ENCODE assay signal across 39 cellular contexts in the genomic region with DNA sequence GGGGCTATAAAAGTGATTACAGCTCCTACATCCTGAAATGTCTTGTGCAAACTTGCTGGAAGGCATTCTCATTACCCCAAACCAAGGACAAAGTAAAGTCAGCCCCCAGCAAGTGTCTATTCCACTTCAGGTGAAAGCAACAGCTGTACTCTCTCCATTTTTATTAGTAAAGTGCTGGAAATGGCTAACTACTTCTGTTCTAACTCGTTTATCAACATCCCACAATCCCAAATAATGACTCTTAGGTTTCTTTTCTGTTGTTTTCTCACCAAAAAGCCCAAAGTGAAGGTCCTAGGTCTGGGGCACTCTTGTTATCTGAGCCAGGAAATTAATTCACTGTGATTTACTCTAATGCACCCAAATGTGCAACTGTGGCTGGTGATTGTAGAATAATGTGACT.
"Had no signal": no experiment of that assay in that cellular context is flagged by ENCODE, and none has a peak within 500 bp of the region (broad histone marks: within the 10 kb centered on the region; RNA-seq: fewer than 3 reads in every experiment).

No MANE protein-coding gene starts in this region.

- H3K9me3 ChIP-seq: adrenal gland, ascending aorta, body of pancreas, breast epithelium had no signal

- H3K4me1 ChIP-seq: adrenal gland, ascending aorta, body of pancreas, breast epithelium had no signal

- H3K9me3 Mint-ChIP-seq: activated naive CD4-positive, alpha-beta T cell treated with anti-CD3 and anti-CD28 coated beads for 36 hours; activated naive CD4-positive, alpha-beta T cell treated with anti-CD3 and anti-CD28 coated beads, Interleukin-2, amount 50 U/mL, for 24 hours; activated naive CD8-positive, alpha-beta T cell treated with anti-CD3 and anti-CD28 coated beads for 36 hours; activated naive CD8-positive, alpha-beta T cell treated with anti-CD3 and anti-CD28 coated beads, Interleukin-2, amount 50 U/mL, for 24 hours; activated T-cell treated with anti-CD3 and anti-CD28 coated beads, Interleukin-2, amount 50 U/mL, for 24 hours; brain; central memory CD8-positive, alpha-beta T cell had no signal

- DNase-seq: activated effector memory CD4-positive, alpha-beta T cell treated with anti-CD3 and anti-CD28 coated beads, Interleukin-2, amount 50 U/mL, for 16 hours; activated effector memory CD4-positive, alpha-beta T cell treated with Interleukin-2 at 50 U/mL for 16 hours; activated gamma-delta T cell; activated gamma-delta T cell treated with Interleukin-2 at 50 U/mL for 16 hours; activated naive CD4-positive, alpha-beta T cell; activated naive CD4-positive, alpha-beta T cell treated with anti-CD3 and anti-CD28 coated beads for 36 hours; activated naive CD4-positive, alpha-beta T cell treated with anti-CD3 and anti-CD28 coated beads, Interleukin-2, amount 10 ng/mL, durations not matched to agents 7 days and 5 days; activated naive CD4-positive, alpha-beta T cell treated with anti-CD3 and anti-CD28 coated beads, Interleukin-2, amount 50 U/mL, for 16 hours; activated naive CD4-positive, alpha-beta T cell treated with Interleukin-2 at 50 U/mL for 16 hours; activated naive CD8-positive, alpha-beta T cell treated with anti-CD3 and anti-CD28 coated beads for 36 hours; activated naive CD8-positive, alpha-beta T cell treated with anti-CD3 and anti-CD28 coated beads, Interleukin-2, amount 10 ng/mL, durations not matched to agents 7 days and 5 days; activated naive CD8-positive, alpha-beta T cell treated with anti-CD3 and anti-CD28 coated beads, Interleukin-2, amount 50 U/mL, for 24 hours; activated T-cell treated with anti-CD3 and anti-CD28 coated beads for 4 hours; activated T-cell treated with anti-CD3 and anti-CD28 coated beads, Interleukin-2, amount 50 U/mL, for 1 hour; activated T-cell treated with anti-CD3 and anti-CD28 coated beads, Interleukin-2, amount 50 U/mL, for 24 hours; activated T-cell treated with anti-CD3 and anti-CD28 coated beads, Interleukin-2, amount 50 U/mL, for 4 hours; activated T-cell treated with anti-CD3 and anti-CD28 coated beads, Interleukin-2, amount 50 U/mL, for 48 hours; activated T-cell treated with anti-CD3 and anti-CD28 coated beads, Interleukin-2, amount 50 U/mL, for 72 hours; adrenal gland; amniotic stem cell; amygdala; anterior cingulate cortex; aorta; body of pancreas; brain microvascular endothelial cell; caudate nucleus; central memory CD4-positive, alpha-beta T cell; cerebellar nuclear complex had no signal

- H3K36me3 ChIP-seq: adrenal gland, ascending aorta, brain microvascular endothelial cell, breast epithelium, cardiac muscle cell had no signal

- ATAC-seq: activated naive CD4-positive, alpha-beta T cell treated with anti-CD3 and anti-CD28 coated beads, Interleukin-2, amount 50 U/mL, for 72 hours; activated naive CD8-positive, alpha-beta T cell treated with anti-CD3 and anti-CD28 coated beads, Interleukin-2, amount 50 U/mL, for 24 hours; activated T-cell treated with anti-CD3 and anti-CD28 coated beads, Interleukin-2, amount 50 U/mL, for 4 hours; activated T-cell treated with anti-CD3 and anti-CD28 coated beads, Interleukin-2, amount 50 U/mL, for 72 hours; activated T-helper 17 cell treated with anti-CD3 and anti-CD28 coated beads, Interleukin-2, amount 50 U/mL, for 72 hours; body of pancreas had no signal

- H3K4me3 ChIP-seq: adrenal gland, ascending aorta, body of pancreas, breast epithelium, cardiac muscle cell had no signal

- H3K27me3 Mint-ChIP-seq: activated naive CD4-positive, alpha-beta T cell treated with anti-CD3 and anti-CD28 coated beads, Interleukin-2, amount 10 ng/mL, durations not matched to agents 7 days and 5 days; activated naive CD4-positive, alpha-beta T cell treated with anti-CD3 and anti-CD28 coated beads, Interleukin-2, amount 50 U/mL, for 24 hours; activated naive CD8-positive, alpha-beta T cell; activated naive CD8-positive, alpha-beta T cell treated with anti-CD3 and anti-CD28 coated beads for 36 hours; activated naive CD8-positive, alpha-beta T cell treated with anti-CD3 and anti-CD28 coated beads, Interleukin-2, amount 10 ng/mL, durations not matched to agents 7 days and 5 days; activated naive CD8-positive, alpha-beta T cell treated with anti-CD3 and anti-CD28 coated beads, Interleukin-2, amount 50 U/mL, for 24 hours; activated T-cell treated with anti-CD3 and anti-CD28 coated beads, Interleukin-2, amount 50 U/mL, for 24 hours; activated T-helper 17 cell treated with anti-CD3 and anti-CD28 coated beads, Interleukin-2, amount 50 U/mL, for 72 hours; central memory CD8-positive, alpha-beta T cell had no signal

- H3K4me1 Mint-ChIP-seq: activated naive CD4-positive, alpha-beta T cell treated with anti-CD3 and anti-CD28 coated beads, Interleukin-2, amount 10 ng/mL, durations not matched to agents 7 days and 5 days; activated naive CD4-positive, alpha-beta T cell treated with anti-CD3 and anti-CD28 coated beads, Interleukin-2, amount 50 U/mL, for 24 hours; activated naive CD8-positive, alpha-beta T cell treated with anti-CD3 and anti-CD28 coated beads for 36 hours; activated naive CD8-positive, alpha-beta T cell treated with anti-CD3 and anti-CD28 coated beads, Interleukin-2, amount 10 ng/mL, durations not matched to agents 7 days and 5 days; activated naive CD8-positive, alpha-beta T cell treated with anti-CD3 and anti-CD28 coated beads, Interleukin-2, amount 50 U/mL, for 24 hours; activated T-helper 17 cell treated with anti-CD3 and anti-CD28 coated beads, Interleukin-2, amount 50 U/mL, for 72 hours; brain; central memory CD8-positive, alpha-beta T cell had no signal

- H3K27me3 ChIP-seq: adrenal gland, ascending aorta, body of pancreas, brain microvascular endothelial cell, breast epithelium, cardiac muscle cell had no signal

- H3K27ac Mint-ChIP-seq: activated naive CD4-positive, alpha-beta T cell treated with anti-CD3 and anti-CD28 coated beads for 36 hours; activated naive CD4-positive, alpha-beta T cell treated with anti-CD3 and anti-CD28 coated beads, Interleukin-2, amount 10 ng/mL, durations not matched to agents 7 days and 5 days; activated naive CD4-positive, alpha-beta T cell treated with anti-CD3 and anti-CD28 coated beads, Interleukin-2, amount 50 U/mL, for 24 hours; activated naive CD4-positive, alpha-beta T cell treated with anti-CD3 and anti-CD28 coated beads, Interleukin-2, amount 50 U/mL, for 72 hours; activated naive CD8-positive, alpha-beta T cell; activated naive CD8-positive, alpha-beta T cell treated with anti-CD3 and anti-CD28 coated beads for 36 hours; activated naive CD8-positive, alpha-beta T cell treated with anti-CD3 and anti-CD28 coated beads, Interleukin-2, amount 10 ng/mL, durations not matched to agents 7 days and 5 days; activated naive CD8-positive, alpha-beta T cell treated with anti-CD3 and anti-CD28 coated beads, Interleukin-2, amount 50 U/mL, for 24 hours; activated T-cell treated with anti-CD3 and anti-CD28 coated beads, Interleukin-2, amount 50 U/mL, for 24 hours; activated T-cell treated with anti-CD3 and anti-CD28 coated beads, Interleukin-2, amount 50 U/mL, for 72 hours; activated T-helper 1 cell treated with anti-CD3 and anti-CD28 coated beads, Interleukin-12 subunit alpha, Interleukin-12 subunit beta, Interleukin-2, Interleukin-4 antibody, amounts not matched to agents 30 ng/mL and 10 ng/mL and 1 ng/mL, durations not matched to agents 14 hours and 24 hours and 36 hours; activated T-helper 17 cell treated with anti-CD3 and anti-CD28 coated beads, Interleukin-2, amount 50 U/mL, for 72 hours; activated T-helper 2 cell treated with anti-CD3 and anti-CD28 coated beads, Interferon-gamma antibody, Interleukin-2, Interleukin-4, amounts not matched to agents 10 μg/mL and 5 μg/mL and 100 μg/mL, durations not matched to agents 14 hours and 24 hours and 36 hours; brain had no signal

- H3K4me3 Mint-ChIP-seq: activated naive CD4-positive, alpha-beta T cell treated with anti-CD3 and anti-CD28 coated beads for 36 hours; activated naive CD4-positive, alpha-beta T cell treated with anti-CD3 and anti-CD28 coated beads, Interleukin-2, amount 10 ng/mL, durations not matched to agents 7 days and 5 days; activated naive CD4-positive, alpha-beta T cell treated with anti-CD3 and anti-CD28 coated beads, Interleukin-2, amount 50 U/mL, for 24 hours; activated naive CD8-positive, alpha-beta T cell; activated naive CD8-positive, alpha-beta T cell treated with anti-CD3 and anti-CD28 coated beads for 36 hours; activated naive CD8-positive, alpha-beta T cell treated with anti-CD3 and anti-CD28 coated beads, Interleukin-2, amount 10 ng/mL, durations not matched to agents 7 days and 5 days; activated naive CD8-positive, alpha-beta T cell treated with anti-CD3 and anti-CD28 coated beads, Interleukin-2, amount 50 U/mL, for 24 hours; activated T-cell treated with anti-CD3 and anti-CD28 coated beads, Interleukin-2, amount 50 U/mL, for 24 hours; activated T-cell treated with anti-CD3 and anti-CD28 coated beads, Interleukin-2, amount 50 U/mL, for 4 hours; activated T-cell treated with anti-CD3 and anti-CD28 coated beads, Interleukin-2, amount 50 U/mL, for 72 hours; activated T-helper 1 cell treated with anti-CD3 and anti-CD28 coated beads, Interleukin-12 subunit alpha, Interleukin-12 subunit beta, Interleukin-2, Interleukin-4 antibody, amounts not matched to agents 30 ng/mL and 10 ng/mL and 1 ng/mL, durations not matched to agents 14 hours and 24 hours and 36 hours; activated T-helper 17 cell treated with anti-CD3 and anti-CD28 coated beads, Interleukin-2, amount 50 U/mL, for 72 hours; brain; central memory CD8-positive, alpha-beta T cell had no signal

- H3K27ac ChIP-seq: adrenal gland, ascending aorta, body of pancreas, brain microvascular endothelial cell, breast epithelium, cardiac muscle cell had no signal

- H3K36me3 Mint-ChIP-seq: activated naive CD4-positive, alpha-beta T cell treated with anti-CD3 and anti-CD28 coated beads, Interleukin-2, amount 10 ng/mL, durations not matched to agents 7 days and 5 days; activated naive CD4-positive, alpha-beta T cell treated with anti-CD3 and anti-CD28 coated beads, Interleukin-2, amount 50 U/mL, for 24 hours; activated naive CD4-positive, alpha-beta T cell treated with anti-CD3 and anti-CD28 coated beads, Interleukin-2, amount 50 U/mL, for 72 hours; activated naive CD8-positive, alpha-beta T cell; activated naive CD8-positive, alpha-beta T cell treated with anti-CD3 and anti-CD28 coated beads for 36 hours; activated naive CD8-positive, alpha-beta T cell treated with anti-CD3 and anti-CD28 coated beads, Interleukin-2, amount 10 ng/mL, durations not matched to agents 7 days and 5 days; brain had no signal
